11 cellular contexts compared by ENCODE assay signal in the genomic region with DNA sequence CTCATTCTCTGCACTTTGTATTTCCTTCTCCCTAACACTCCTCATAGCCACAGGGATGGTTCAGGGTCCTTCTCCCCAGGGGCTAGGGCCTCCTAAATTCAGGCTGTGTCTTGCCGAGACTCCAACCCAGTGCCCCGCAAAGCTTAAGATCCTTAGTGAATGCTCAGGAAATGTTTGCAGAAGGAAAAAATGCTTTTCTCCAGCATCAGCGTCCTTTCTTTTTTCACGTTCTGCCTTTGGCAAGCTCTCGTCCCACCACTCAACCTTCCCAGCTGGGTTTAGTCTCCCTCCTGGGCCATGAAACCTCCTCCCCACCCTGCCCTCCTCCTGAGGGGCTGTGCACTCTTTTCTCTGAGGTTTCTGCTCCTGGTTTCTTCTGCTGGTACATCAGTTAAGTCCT.
DNase-seq lines count a peak whose midpoint lies in the region; ATAC-seq, FAIRE-seq and TF ChIP-seq lines count a peak whose summit lies in the region.
"Had no signal": no experiment of that assay in that cellular context is flagged by ENCODE, and none has a peak within 500 bp of the region (broad histone marks: within the 10 kb centered on the region; RNA-seq: fewer than 3 reads in every experiment).

No MANE protein-coding gene starts in this region.

- no peaks in the 10 kb centered on the region for H3K36me3 Mint-ChIP-seq in nephron progenitor cell (ENCODE audit: low read depth)
- H3K36me3 Mint-ChIP-seq in CD8-positive, alpha-beta T cell: no peaks in the 10 kb centered on the region
- no peaks in the 10 kb centered on the region for H3K36me3 Mint-ChIP-seq in activated T-helper 17 cell treated with anti-CD3 and anti-CD28 coated beads, Interleukin-2, amount 50 U/mL, for 72 hours (ENCODE audit: low read depth)

- H3K9me3 Mint-ChIP-seq in nephron progenitor cell: no peaks in the 10 kb centered on the region
- no peaks in the 10 kb centered on the region for H3K9me3 Mint-ChIP-seq in CD8-positive, alpha-beta T cell
- H3K9me3 Mint-ChIP-seq in activated T-helper 17 cell treated with anti-CD3 and anti-CD28 coated beads, Interleukin-2, amount 50 U/mL, for 72 hours: no peaks in the 10 kb centered on the region
- H3K9me3 Mint-ChIP-seq: H9 had no signal

- POLR2A ChIA-PET in CD8-positive, alpha-beta T cell (lab: Charles Lee): no interaction called here

- H3K4me1 Mint-ChIP-seq in nephron progenitor cell: peaks cover 21% of the 10 kb centered on the region
- H3K4me1 Mint-ChIP-seq in CD8-positive, alpha-beta T cell (ENCODE audit: low read depth): no peaks in the 10 kb centered on the region
- no peaks in the 10 kb centered on the region for H3K4me1 Mint-ChIP-seq in activated T-helper 17 cell treated with anti-CD3 and anti-CD28 coated beads, Interleukin-2, amount 50 U/mL, for 72 hours
- H3K4me1 Mint-ChIP-seq: H9 had no signal

- H3K27me3 ChIP-seq in ascending aorta (no peaks in the 10 kb centered on the region), stomach smooth muscle (ENCODE audit: control insufficient read depth in 1 of 2, insufficient read depth in 2 of 2, low read length in 2 of 2) (no peaks in the 10 kb centered on the region)
- no peaks in the 10 kb centered on the region for H3K27me3 ChIP-seq in CD8-positive, alpha-beta T cell (ENCODE audit: insufficient read depth, low read length)

- H3K9ac ChIP-seq in stomach smooth muscle (ENCODE audit: low read length in 2 of 2): no peak overlapping the region
- H3K9ac ChIP-seq: GM23248 had no signal

- no peak for TF ChIP-seq POLR2A in GM12891 (IDR thresholded peaks at IDR 0.05; ENCODE audit: low read depth, low read length)

- H3K36me3 ChIP-seq in ascending aorta (no peaks in the 10 kb centered on the region), stomach smooth muscle (ENCODE audit: control insufficient read depth in 2 of 2, insufficient read depth in 2 of 2, low read length in 2 of 2) (no peaks in the 10 kb centered on the region)
- no peaks in the 10 kb centered on the region for H3K36me3 ChIP-seq in CD8-positive, alpha-beta T cell (ENCODE audit: insufficient read depth, low read length)
- H3K36me3 ChIP-seq: BE2C had no signal

- ATAC-seq in CD8-positive, alpha-beta T cell: no peak
- no peak for ATAC-seq in activated T-helper 17 cell treated with anti-CD3 and anti-CD28 coated beads, Interleukin-2, amount 50 U/mL, for 72 hours (replicated peaks)
- ATAC-seq: A549 had no signal

- no peak for TF ChIP-seq CTCF in ascending aorta (IDR thresholded peaks at IDR 0.05)
- TF ChIP-seq CTCF in nephron progenitor cell (IDR thresholded peaks at IDR 0.05): no peak
- no peak for TF ChIP-seq CTCF in CD8-positive, alpha-beta T cell (IDR thresholded peaks at IDR 0.05)

- H3K9me3 ChIP-seq in ascending aorta (no peaks in the 10 kb centered on the region), stomach smooth muscle (ENCODE audit: control insufficient read depth in 2 of 2, low read length in 2 of 2) (no peaks in the 10 kb centered on the region)
- no peaks in the 10 kb centered on the region for H3K9me3 ChIP-seq in CD8-positive, alpha-beta T cell (ENCODE audit: low read length)
- H3K9me3 ChIP-seq: A549, BE2C had no signal

- H3K4me1 ChIP-seq in ascending aorta (peaks cover 0 to 23% of the 10 kb centered on the region in 2 donors), stomach smooth muscle (ENCODE audit: control insufficient read depth, insufficient read depth, low read length) (peaks cover 28% of the 10 kb centered on the region)
- no peaks in the 10 kb centered on the region for H3K4me1 ChIP-seq in CD8-positive, alpha-beta T cell (ENCODE audit: insufficient read depth, low read length)
- H3K4me1 ChIP-seq: A549, BE2C had no signal

- peak overlapping the region; percentile 78 for H3K27ac Mint-ChIP-seq in nephron progenitor cell
- no peak overlapping the region for H3K27ac Mint-ChIP-seq in CD8-positive, alpha-beta T cell
- H3K27ac Mint-ChIP-seq in activated T-helper 17 cell treated with anti-CD3 and anti-CD28 coated beads, Interleukin-2, amount 50 U/mL, for 72 hours: no peak overlapping the region
- H3K27ac Mint-ChIP-seq: H9 had no signal

- H3K4me3 Mint-ChIP-seq in nephron progenitor cell: no peak overlapping the region
- no peak overlapping the region for H3K4me3 Mint-ChIP-seq in CD8-positive, alpha-beta T cell
- no peak overlapping the region for H3K4me3 Mint-ChIP-seq in activated T-helper 17 cell treated with anti-CD3 and anti-CD28 coated beads, Interleukin-2, amount 50 U/mL, for 72 hours
- H3K4me3 Mint-ChIP-seq: H9 had no signal

- CTCF ChIA-PET in CD8-positive, alpha-beta T cell (lab: Charles Lee): no interaction called here

- intact Hi-C loops in ascending aorta (cut with DNase I): loop anchor here (1.0 kb wide), 1 partner anchor 33 kb away; no protein-coding TSS in a partner anchor
- intact Hi-C loops in CD8-positive, alpha-beta T cell (cut with DNase I, micrococcal nuclease): no loop called here

- peaks cover 7% of the 10 kb centered on the region for H3K27me3 Mint-ChIP-seq in nephron progenitor cell (ENCODE audit: low read depth, poor library complexity)
- H3K27me3 Mint-ChIP-seq in CD8-positive, alpha-beta T cell (ENCODE audit: low read depth): peaks cover 8% of the 10 kb centered on the region
- H3K27me3 Mint-ChIP-seq in activated T-helper 17 cell treated with anti-CD3 and anti-CD28 coated beads, Interleukin-2, amount 50 U/mL, for 72 hours: peaks cover 33% of the 10 kb centered on the region

- no peak for DNase-seq in ascending aorta (ENCODE audit: low spot score in 2 of 2)
- no peak for DNase-seq in nephron progenitor cell
- no peak for DNase-seq in CD8-positive, alpha-beta T cell
- no peak for DNase-seq in GM12891 (ENCODE audit: insufficient read length, low spot score)
- DNase-seq: BE2C, GF-D8, H9 had no signal

- no peak for FAIRE-seq in GM12891 (lab: Jason Lieb, UNC)
- FAIRE-seq: A549 had no signal

- peak overlapping the region; percentile 73 to 83 for H3K27ac ChIP-seq in ascending aorta
- H3K27ac ChIP-seq in stomach smooth muscle (ENCODE audit: low read length): peak overlapping the region; percentile 85
- no peak overlapping the region for H3K27ac ChIP-seq in CD8-positive, alpha-beta T cell (ENCODE audit: low read depth, low read length)
- H3K27ac ChIP-seq: A549, GM23248 had no signal

- no peak overlapping the region for H3K4me3 ChIP-seq in ascending aorta
- no peak overlapping the region for H3K4me3 ChIP-seq in stomach smooth muscle (ENCODE audit: low read length in 2 of 2)
- H3K4me3 ChIP-seq in CD8-positive, alpha-beta T cell (ENCODE audit: low read depth, low read length): no peak overlapping the region
- H3K4me3 ChIP-seq: A549, GM23248 had no signal

TF ChIP-seq in GM12891, 5 proteins besides CTCF, POLR2A, EP300 and RAD21:
- TF ChIP-seq SPI1 (IDR thresholded peaks at IDR 0.05; ENCODE audit: low read depth, low read length): no peak
- no peak for TF ChIP-seq PAX5 (IDR thresholded peaks at IDR 0.05; ENCODE audit: insufficient read depth, low read length, severe bottlenecking)
- TF ChIP-seq TAF1 (IDR thresholded peaks at IDR 0.05; ENCODE audit: low read depth, low read length): no peak
- TF ChIP-seq POLR2AphosphoS5 (IDR thresholded peaks at IDR 0.05; ENCODE audit: low read depth, low read length): no peak
- TF ChIP-seq POU2F2 (IDR thresholded peaks at IDR 0.05; ENCODE audit: low read depth, low read length): no peak
